1 cellular context compared by ENCODE assay signal in the genomic region with DNA sequence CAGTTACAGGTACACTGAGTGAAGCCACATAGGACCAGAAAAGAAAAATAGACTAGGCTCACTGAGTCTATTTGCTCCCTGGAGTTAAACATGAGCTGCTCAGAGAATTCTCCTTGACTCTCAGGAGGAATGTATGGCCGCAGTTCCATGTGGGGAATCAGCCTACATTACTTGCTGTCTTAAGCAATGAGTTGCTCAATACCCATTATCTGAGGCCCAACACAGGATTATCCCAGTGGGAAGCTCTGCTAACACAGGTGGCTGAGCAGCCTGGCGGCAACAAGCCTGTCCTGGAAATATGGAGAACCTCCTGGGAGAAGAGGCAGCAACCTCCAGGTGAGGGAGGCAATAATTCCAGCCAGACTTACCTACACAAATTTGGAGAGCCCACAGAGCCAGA.
TF ChIP-seq lines count a peak whose summit lies in the region.

No MANE protein-coding gene starts in this region.

TF ChIP-seq in GM23338, 12 proteins besides CTCF, POLR2A, EP300 and RAD21 (continued from another document):
- TF ChIP-seq, protein P1, sequence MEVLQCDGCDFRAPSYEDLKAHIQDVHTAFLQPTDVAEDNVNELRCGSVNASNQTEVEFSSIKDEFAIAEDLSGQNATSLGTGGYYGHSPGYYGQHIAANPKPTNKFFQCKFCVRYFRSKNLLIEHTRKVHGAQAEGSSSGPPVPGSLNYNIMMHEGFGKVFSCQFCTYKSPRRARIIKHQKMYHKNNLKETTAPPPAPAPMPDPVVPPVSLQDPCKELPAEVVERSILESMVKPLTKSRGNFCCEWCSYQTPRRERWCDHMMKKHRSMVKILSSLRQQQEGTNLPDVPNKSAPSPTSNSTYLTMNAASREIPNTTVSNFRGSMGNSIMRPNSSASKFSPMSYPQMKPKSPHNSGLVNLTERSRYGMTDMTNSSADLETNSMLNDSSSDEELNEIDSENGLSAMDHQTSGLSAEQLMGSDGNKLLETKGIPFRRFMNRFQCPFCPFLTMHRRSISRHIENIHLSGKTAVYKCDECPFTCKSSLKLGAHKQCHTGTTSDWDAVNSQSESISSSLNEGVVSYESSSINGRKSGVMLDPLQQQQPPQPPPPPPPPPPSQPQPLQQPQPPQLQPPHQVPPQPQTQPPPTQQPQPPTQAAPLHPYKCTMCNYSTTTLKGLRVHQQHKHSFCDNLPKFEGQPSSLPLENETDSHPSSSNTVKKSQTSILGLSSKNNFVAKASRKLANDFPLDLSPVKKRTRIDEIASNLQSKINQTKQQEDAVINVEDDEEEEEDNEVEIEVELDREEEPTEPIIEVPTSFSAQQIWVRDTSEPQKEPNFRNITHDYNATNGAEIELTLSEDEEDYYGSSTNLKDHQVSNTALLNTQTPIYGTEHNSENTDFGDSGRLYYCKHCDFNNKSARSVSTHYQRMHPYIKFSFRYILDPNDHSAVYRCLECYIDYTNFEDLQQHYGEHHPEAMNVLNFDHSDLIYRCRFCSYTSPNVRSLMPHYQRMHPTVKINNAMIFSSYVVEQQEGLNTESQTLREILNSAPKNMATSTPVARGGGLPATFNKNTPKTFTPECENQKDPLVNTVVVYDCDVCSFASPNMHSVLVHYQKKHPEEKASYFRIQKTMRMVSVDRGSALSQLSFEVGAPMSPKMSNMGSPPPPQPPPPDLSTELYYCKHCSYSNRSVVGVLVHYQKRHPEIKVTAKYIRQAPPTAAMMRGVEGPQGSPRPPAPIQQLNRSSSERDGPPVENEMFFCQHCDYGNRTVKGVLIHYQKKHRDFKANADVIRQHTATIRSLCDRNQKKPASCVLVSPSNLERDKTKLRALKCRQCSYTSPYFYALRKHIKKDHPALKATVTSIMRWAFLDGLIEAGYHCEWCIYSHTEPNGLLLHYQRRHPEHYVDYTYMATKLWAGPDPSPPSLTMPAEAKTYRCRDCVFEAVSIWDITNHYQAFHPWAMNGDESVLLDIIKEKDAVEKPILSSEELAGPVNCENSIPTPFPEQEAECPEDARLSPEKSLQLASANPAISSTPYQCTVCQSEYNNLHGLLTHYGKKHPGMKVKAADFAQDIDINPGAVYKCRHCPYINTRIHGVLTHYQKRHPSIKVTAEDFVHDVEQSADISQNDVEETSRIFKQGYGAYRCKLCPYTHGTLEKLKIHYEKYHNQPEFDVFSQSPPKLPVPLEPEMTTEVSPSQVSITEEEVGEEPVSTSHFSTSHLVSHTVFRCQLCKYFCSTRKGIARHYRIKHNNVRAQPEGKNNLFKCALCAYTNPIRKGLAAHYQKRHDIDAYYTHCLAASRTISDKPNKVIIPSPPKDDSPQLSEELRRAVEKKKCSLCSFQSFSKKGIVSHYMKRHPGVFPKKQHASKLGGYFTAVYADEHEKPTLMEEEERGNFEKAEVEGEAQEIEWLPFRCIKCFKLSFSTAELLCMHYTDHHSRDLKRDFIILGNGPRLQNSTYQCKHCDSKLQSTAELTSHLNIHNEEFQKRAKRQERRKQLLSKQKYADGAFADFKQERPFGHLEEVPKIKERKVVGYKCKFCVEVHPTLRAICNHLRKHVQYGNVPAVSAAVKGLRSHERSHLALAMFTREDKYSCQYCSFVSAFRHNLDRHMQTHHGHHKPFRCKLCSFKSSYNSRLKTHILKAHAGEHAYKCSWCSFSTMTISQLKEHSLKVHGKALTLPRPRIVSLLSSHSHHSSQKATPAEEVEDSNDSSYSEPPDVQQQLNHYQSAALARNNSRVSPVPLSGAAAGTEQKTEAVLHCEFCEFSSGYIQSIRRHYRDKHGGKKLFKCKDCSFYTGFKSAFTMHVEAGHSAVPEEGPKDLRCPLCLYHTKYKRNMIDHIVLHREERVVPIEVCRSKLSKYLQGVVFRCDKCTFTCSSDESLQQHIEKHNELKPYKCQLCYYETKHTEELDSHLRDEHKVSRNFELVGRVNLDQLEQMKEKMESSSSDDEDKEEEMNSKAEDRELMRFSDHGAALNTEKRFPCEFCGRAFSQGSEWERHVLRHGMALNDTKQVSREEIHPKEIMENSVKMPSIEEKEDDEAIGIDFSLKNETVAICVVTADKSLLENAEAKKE (CRISPR knock-in tag; IDR thresholded peaks at IDR 0.05): 0 out of 2 replicates have a peak, but pooled peaks have one; percentile 30
